8 cellular contexts compared by ENCODE assay signal in genomic region chr14:103188691-103189480, GRCh38.
DNase-seq lines count a peak whose midpoint lies in the region; ATAC-seq and TF ChIP-seq lines count a peak whose summit lies in the region.

No MANE protein-coding gene starts in this region.

- DNase-seq in AG08396 (ENCODE audit: low spot score), result peak; percentile 65
- DNase-seq in RWPE1 (ENCODE audit: low spot score), result no peak
- DNase-seq in effector memory CD8-positive, alpha-beta T cell, result peak in 2 of 3 experiments; percentile 1 to 9
- DNase-seq in myocyte (ENCODE audit: low read depth), result peak; percentile 20
- no peak for DNase-seq in vagina (ENCODE audit: extremely low spot score in 2 of 2)
- no peak for DNase-seq in HPDE6-E6E7 (ENCODE audit: extremely low spot score)
- no peak for DNase-seq in NCI-H2227 (lab: John Stamatoyannopoulos, UW; ENCODE audit: unreplicated experiment)
- no peak for DNase-seq in LoVo (ENCODE audit: low spot score)

- H3K9me3 Mint-ChIP-seq in effector memory CD8-positive, alpha-beta T cell, result no peaks in the 10 kb centered on the region

- TF ChIP-seq CTCF in RWPE1 (conservative IDR thresholded peaks at IDR 0.05; ENCODE audit: low read depth), result peak; percentile 35
- peak; percentile 24 to 38 (median 29) for TF ChIP-seq CTCF in vagina (IDR thresholded peaks at IDR 0.05)

- POLR2A ChIA-PET in RWPE1 (lab: Yijun Ruan, JAX; ENCODE audit: low non-redundant PET), result no interaction called here

- peaks cover 0 to 10% of the 10 kb centered on the region in 2 donors for H3K4me1 Mint-ChIP-seq in effector memory CD8-positive, alpha-beta T cell (ENCODE audit: low read depth in 2 of 2)

- peak overlapping the region in 1 of 2 donors; percentile 44 for H3K4me3 Mint-ChIP-seq in effector memory CD8-positive, alpha-beta T cell

- no peaks in the 10 kb centered on the region for H3K36me3 Mint-ChIP-seq in effector memory CD8-positive, alpha-beta T cell (ENCODE audit: insufficient read depth)

- intact Hi-C loops in vagina (cut with DNase I), result loop anchor here (5.0 kb wide), 1 partner anchor 87 kb away; no protein-coding TSS in a partner anchor

- peak; percentile 59 for ATAC-seq in effector memory CD8-positive, alpha-beta T cell (replicated peaks)

- no peaks in the 10 kb centered on the region for H3K36me3 ChIP-seq in vagina

- no peak overlapping the region for H3K27ac ChIP-seq in RWPE1
- H3K27ac ChIP-seq in vagina, result peak overlapping the region; percentile 63

- peaks cover 13% of the 10 kb centered on the region for H3K4me1 ChIP-seq in vagina

- no peaks in the 10 kb centered on the region for H3K27me3 ChIP-seq in vagina

- peak overlapping the region; percentile 44 to 59 for H3K4me3 ChIP-seq in vagina

- peaks cover 44 to 74% of the 10 kb centered on the region in 2 donors for H3K27me3 Mint-ChIP-seq in effector memory CD8-positive, alpha-beta T cell

- no peaks in the 10 kb centered on the region for H3K9me3 ChIP-seq in vagina

- CTCF ChIA-PET in RWPE1 (lab: Yijun Ruan, JAX), result interaction anchor here (0.6 to 0.7 kb wide), 3 partner anchors 139 to 1489 kb away, joined by 3 to 6 read pairs (median 3); no protein-coding TSS in a partner anchor

- no peak for TF ChIP-seq POLR2A in vagina (IDR thresholded peaks at IDR 0.05)

- H3K27ac Mint-ChIP-seq in effector memory CD8-positive, alpha-beta T cell, result no peak overlapping the region

Comparison
In these comparisons a context has a peak if more than half of its experiments do, and no peak if none do; other contexts are left out.
1. DNase-seq: peak in AG08396 (single experiment), effector memory CD8-positive, alpha-beta T cell (2 of 3) and myocyte (single experiment); none in RWPE1 (single experiment), vagina (0 of 2), HPDE6-E6E7 (single experiment), NCI-H2227 (single experiment) and LoVo (single experiment).